ENCODE assay signal across 8 cellular contexts in genomic region chr11:10693509-10694071, GRCh38. TPM values are rescaled to one million over a fixed set of nuclear protein-coding genes. Genes with fewer than 3 reads are reported as not detected.
DNase-seq lines count a peak whose midpoint lies in the region; ATAC-seq and TF ChIP-seq lines count a peak whose summit lies in the region.

IRAG1 (minus strand) TSS chr11:10693755; CDS start chr11:10693602, 153 bp downstream.

- peak within 1 kb of the TSS; percentile 39 to 61 for H3K4me3 ChIP-seq in duodenal mucosa (ENCODE audit: low read depth in 1 of 2, low read length in 2 of 2)
- peak within 1 kb of the TSS; percentile 42 for H3K4me3 ChIP-seq in lower lobe of right lung
- H3K4me3 ChIP-seq in subcutaneous abdominal adipose tissue (ENCODE audit: low read depth in 1 of 5, low read length in 5 of 5), result peak within 1 kb of the TSS; percentile 33 to 63 (median 45)

- H3K36me3 ChIP-seq in duodenal mucosa (ENCODE audit: control insufficient read depth in 1 of 2, insufficient read depth in 2 of 2, low read length in 2 of 2) (no peaks in the 10 kb centered on the region), lower lobe of right lung (no peaks in the 10 kb centered on the region), subcutaneous abdominal adipose tissue (ENCODE audit: control insufficient read depth in 5 of 5, insufficient read depth in 5 of 5, low read length in 5 of 5) (no peaks in the 10 kb centered on the region)

- DNase-seq in M059J (ENCODE audit: low read depth), result peak; percentile 89
- DNase-seq in lower lobe of right lung, result peak; percentile 49
- DNase-seq in GM19240 (ENCODE audit: insufficient read length, low spot score), result no peak
- DNase-seq in NCI-H2196 (lab: John Stamatoyannopoulos, UW; ENCODE audit: unreplicated experiment), result no peak

- H3K9me3 ChIP-seq in duodenal mucosa (ENCODE audit: control insufficient read depth in 1 of 2, low read length in 2 of 2) (no peaks in the 10 kb centered on the region), lower lobe of right lung (no peaks in the 10 kb centered on the region), subcutaneous abdominal adipose tissue (ENCODE audit: control insufficient read depth in 5 of 5, low read length in 5 of 5) (no peaks in the 10 kb centered on the region)

- ATAC-seq in lower lobe of right lung (peak; percentile 26 to 57), HG03354 (IDR thresholded peaks at IDR 0.05; ENCODE audit: poor library complexity, severe bottlenecking, unreplicated experiment) (no peak), GM21723 (IDR thresholded peaks at IDR 0.05; ENCODE audit: unreplicated experiment) (no peak)

- intact Hi-C loops in lower lobe of right lung (cut with DNase I), result no loop called here

- peak within 1 kb of the TSS; percentile 52 to 54 for H3K9ac ChIP-seq in duodenal mucosa (ENCODE audit: low read depth in 1 of 2, low read length in 2 of 2)
- peak within 1 kb of the TSS in 3 of 5 donors; percentile 11 to 57 (median 23) for H3K9ac ChIP-seq in subcutaneous abdominal adipose tissue (ENCODE audit: low read length in 5 of 5)

- H3K4me1 ChIP-seq in duodenal mucosa (ENCODE audit: control insufficient read depth in 1 of 2, insufficient read depth in 2 of 2, low read length in 2 of 2) (peaks cover 0 to 12% of the 10 kb centered on the region in 2 donors), lower lobe of right lung (peaks cover 28% of the 10 kb centered on the region), subcutaneous abdominal adipose tissue (ENCODE audit: control insufficient read depth in 5 of 5, insufficient read depth in 5 of 5, low read length in 5 of 5) (peaks cover 0 to 39% (median 19%) of the 10 kb centered on the region in 5 donors)

- TF ChIP-seq CTCF in lower lobe of right lung (IDR thresholded peaks at IDR 0.05), result no peak

- H3K27me3 ChIP-seq in duodenal mucosa (ENCODE audit: control insufficient read depth in 1 of 2, insufficient read depth in 2 of 2, low read length in 2 of 2) (no peaks in the 10 kb centered on the region), lower lobe of right lung (ENCODE audit: low read depth) (no peaks in the 10 kb centered on the region), subcutaneous abdominal adipose tissue (ENCODE audit: control insufficient read depth in 5 of 5, insufficient read depth in 4 of 5, low read length in 5 of 5) (peaks cover 0 to 3% (median 0%) of the 10 kb centered on the region in 5 donors)

- peak within 1 kb of the TSS; percentile 53 for H3K27ac ChIP-seq in duodenal mucosa (ENCODE audit: low read depth, low read length)
- peak within 1 kb of the TSS; percentile 56 for H3K27ac ChIP-seq in lower lobe of right lung
- H3K27ac ChIP-seq in subcutaneous abdominal adipose tissue (ENCODE audit: low read depth, low read length), result peak within 1 kb of the TSS; percentile 41

RNA-seq across cellular contexts. Expression of gene IRAG1, which starts in this region (rescaled TPM):
- total RNA-seq in M059J (2014; rRNA removed; shearing (Covaris generic)), result 18.4 and 27.5 TPM in 2 replicates
- 12.9 TPM for total RNA-seq in lower lobe of right lung

Comparison
In these comparisons a context has a peak if more than half of its experiments do, and no peak if none do; other contexts are left out.
1. DNase-seq: peak in M059J (single experiment) and lower lobe of right lung (single experiment); none in GM19240 (single experiment) and NCI-H2196 (single experiment).
2. ATAC-seq: peak in lower lobe of right lung (2 of 2); none in HG03354 (single experiment) and GM21723 (single experiment).
3. Peak in every context shown above with its lines, with median percentiles within 50 percentile points of each other: H3K27ac ChIP-seq and H3K4me3 ChIP-seq.